ENCODE assay signal across 1 cellular context in genomic region chr1:155139895-155140629, GRCh38.
TF ChIP-seq lines count a peak whose summit lies in the region.

TSS of gene DPM3 (minus strand) at chr1:155140531. CDS start at chr1:155140240, 291 bp downstream.

TF ChIP-seq in K562, 482 proteins besides CTCF, POLR2A, EP300 and RAD21 (continued from another document and continues in another):
- TF ChIP-seq ZNF609 (CRISPR knock-in tag; IDR thresholded peaks at IDR 0.05; ENCODE audit: borderline replicate concordance), result no peak
- no peak for TF ChIP-seq ZNF717 (CRISPR knock-in tag; IDR thresholded peaks at IDR 0.05)
- no peak for TF ChIP-seq SMAD2 (IDR thresholded peaks at IDR 0.05; ENCODE audit: low read depth, low read length)
- no peak for TF ChIP-seq IRF9 (tag; IDR thresholded peaks at IDR 0.05)
- TF ChIP-seq ZNF146 (CRISPR knock-in tag; IDR thresholded peaks at IDR 0.05; ENCODE audit: unreplicated experiment), result no peak
- no peak for TF ChIP-seq SAFB2 (IDR thresholded peaks at IDR 0.05; ENCODE audit: borderline replicate concordance, low read depth, low read length, severe bottlenecking)
- no peak for TF ChIP-seq ELK1 (CRISPR knock-in tag; IDR thresholded peaks at IDR 0.05)
- TF ChIP-seq ZNF239 (CRISPR knock-in tag; IDR thresholded peaks at IDR 0.05), result no peak
- no peak for TF ChIP-seq SMARCA4 (IDR thresholded peaks at IDR 0.05)
- no peak for TF ChIP-seq TGIF2 (CRISPR knock-in tag; IDR thresholded peaks at IDR 0.05)
- TF ChIP-seq HINFP (tag; conservative IDR thresholded peaks at IDR 0.05; ENCODE audit: low read depth), result no peak
- 0 out of 2 replicates have a peak, but pooled peaks have one; percentile 45 for TF ChIP-seq ZNF431 (CRISPR knock-in tag; IDR thresholded peaks at IDR 0.05)
- TF ChIP-seq AFF4 (CRISPR knock-in tag; IDR thresholded peaks at IDR 0.05), result peak; percentile 31; the same call in 1 of the 2 replicates
- no peak for TF ChIP-seq JUNB (CRISPR knock-in tag; conservative IDR thresholded peaks at IDR 0.05)
- TF ChIP-seq FIP1L1 (IDR thresholded peaks at IDR 0.05; ENCODE audit: low read depth, low read length, poor library complexity, severe bottlenecking), result no peak
- no peak for TF ChIP-seq ZFP30 (CRISPR knock-in tag; IDR thresholded peaks at IDR 0.05; ENCODE audit: borderline replicate concordance)
- no peak for TF ChIP-seq RREB1 (CRISPR knock-in tag; IDR thresholded peaks at IDR 0.05)
- TF ChIP-seq ZZZ3 (IDR thresholded peaks at IDR 0.05), result 0 out of 2 replicates have a peak, but pooled peaks have one; percentile 47
- TF ChIP-seq SREBF2 (CRISPR knock-in tag; IDR thresholded peaks at IDR 0.05), result no peak
- no peak for TF ChIP-seq ATF1 (CRISPR knock-in tag; IDR thresholded peaks at IDR 0.05)
- peak; percentile 76 for TF ChIP-seq ATF1 (tag; IDR thresholded peaks at IDR 0.05)
- TF ChIP-seq JUND (IDR thresholded peaks at IDR 0.05; ENCODE audit: borderline replicate concordance, low read depth, low read length), result peak; percentile 45; the same call in 1 of the 2 replicates
- TF ChIP-seq JUND (tag; IDR thresholded peaks at IDR 0.05; ENCODE audit: borderline replicate concordance, low read depth, low read length), result no peak; the same call in 2 of the 3 replicates
- no peak for TF ChIP-seq TCF7 (IDR thresholded peaks at IDR 0.05; ENCODE audit: borderline replicate concordance)
- peak; percentile 67 for TF ChIP-seq TFAP4 (CRISPR knock-in tag; IDR thresholded peaks at IDR 0.05; ENCODE audit: borderline replicate concordance)
- peak; percentile 88 for TF ChIP-seq ARID4B (CRISPR knock-in tag; IDR thresholded peaks at IDR 0.05)
